10 cellular contexts compared by ENCODE assay signal in genomic region chr5:155729684-155730059, GRCh38.
A peak's percentile ranks its signal among the peaks of the same experiment; 100 is the strongest.
DNase-seq lines count a peak whose midpoint lies in the region; ATAC-seq and TF ChIP-seq lines count a peak whose summit lies in the region.
"Had no signal": no experiment of that assay in that cellular context is flagged by ENCODE, and none has a peak within 500 bp of the region (broad histone marks: within the 10 kb centered on the region; RNA-seq: fewer than 3 reads in every experiment).

No MANE protein-coding gene starts in this region.

- no peaks in the 10 kb centered on the region for H3K9me3 ChIP-seq in thoracic aorta

- TF ChIP-seq CTCF in thoracic aorta (IDR thresholded peaks at IDR 0.05), result no peak

- peak overlapping the region; percentile 65 for H3K4me3 ChIP-seq in thoracic aorta

- peaks cover 0 to 2% of the 10 kb centered on the region in 2 donors for H3K9me3 Mint-ChIP-seq in effector memory CD8-positive, alpha-beta T cell
- H3K9me3 Mint-ChIP-seq: T-helper 1 cell treated with Interleukin-12 subunit alpha and Interleukin-12 subunit beta and Interleukin-4 antibody, amounts not matched to agents 30 μg/mL and 1 μg/mL, for 36 hours had no signal

- peaks cover 38 to 67% of the 10 kb centered on the region in 2 donors for H3K27me3 Mint-ChIP-seq in effector memory CD8-positive, alpha-beta T cell

- DNase-seq in NCI-H82 (lab: John Stamatoyannopoulos, UW) (peak; percentile 60), NCI-H82 treated with DMSO at 0.1 percent for 48 hours (lab: John Stamatoyannopoulos, UW; ENCODE audit: unreplicated experiment) (no peak), kidney tubule cell (ENCODE audit: low spot score) (peak; percentile 9), thoracic aorta (ENCODE audit: low spot score) (no peak), NCI-H510A treated with DMSO at 0.1 percent for 48 hours (lab: John Stamatoyannopoulos, UW) (no peak)
- DNase-seq in effector memory CD8-positive, alpha-beta T cell, result no peak
- DNase-seq: activated naive CD4-positive, alpha-beta T cell treated with anti-CD3 and anti-CD28 coated beads, Interleukin-2, amount 50 U/mL, for 16 hours had no signal

- no peak for ATAC-seq in effector memory CD8-positive, alpha-beta T cell (replicated peaks)
- ATAC-seq in thoracic aorta (ENCODE audit: insufficient number of reproducible peaks, low FRiP score, low read depth), result no peak
- ATAC-seq in GM21423 (IDR thresholded peaks at IDR 0.05; ENCODE audit: unreplicated experiment), result no peak
- no peak for ATAC-seq in HG02759 (IDR thresholded peaks at IDR 0.05; ENCODE audit: unreplicated experiment)

- H3K27ac Mint-ChIP-seq in effector memory CD8-positive, alpha-beta T cell, result no peak overlapping the region
- H3K27ac Mint-ChIP-seq: T-helper 1 cell treated with Interleukin-12 subunit alpha and Interleukin-12 subunit beta and Interleukin-4 antibody, amounts not matched to agents 30 μg/mL and 1 μg/mL, for 36 hours had no signal

- no peaks in the 10 kb centered on the region for H3K36me3 Mint-ChIP-seq in effector memory CD8-positive, alpha-beta T cell (ENCODE audit: insufficient read depth)

- H3K4me3 Mint-ChIP-seq in effector memory CD8-positive, alpha-beta T cell, result peak overlapping the region; percentile 63 to 84
- H3K4me3 Mint-ChIP-seq: T-helper 1 cell treated with Interleukin-12 subunit alpha and Interleukin-12 subunit beta and Interleukin-4 antibody, amounts not matched to agents 30 μg/mL and 1 μg/mL, for 36 hours had no signal

- peaks cover 5 to 16% of the 10 kb centered on the region in 2 donors for H3K4me1 Mint-ChIP-seq in effector memory CD8-positive, alpha-beta T cell (ENCODE audit: low read depth in 2 of 2)

- H3K27me3 ChIP-seq in thoracic aorta (replicated peaks; ENCODE audit: insufficient read depth), result no peaks in the 10 kb centered on the region

- peaks cover 5 to 18% of the 10 kb centered on the region in 2 donors for H3K4me1 ChIP-seq in thoracic aorta (ENCODE audit: control insufficient read depth in 1 of 2, low read depth in 2 of 2)

- no peak overlapping the region for H3K27ac ChIP-seq in thoracic aorta

- H3K36me3 ChIP-seq in thoracic aorta, result no peaks in the 10 kb centered on the region

Comparison
In these comparisons a context has a peak if more than half of its experiments do, and no peak if none do; other contexts are left out.
1. DNase-seq: peak in NCI-H82 (single experiment) and kidney tubule cell (single experiment); none in NCI-H82 treated with DMSO at 0.1 percent for 48 hours (single experiment), effector memory CD8-positive, alpha-beta T cell (0 of 3), thoracic aorta (single experiment) and NCI-H510A treated with DMSO at 0.1 percent for 48 hours (single experiment).